ENCODE assay signal across 1 cellular context in genomic region chr11:64850979-64851567, GRCh38.
TF ChIP-seq lines count a peak whose summit lies in the region.

No MANE protein-coding gene starts in this region.

TF ChIP-seq in IMR-90, 13 proteins besides CTCF, POLR2A, EP300 and RAD21:
- TF ChIP-seq CEBPB (IDR thresholded peaks at IDR 0.05; ENCODE audit: low read depth, low read length) (no peak), SMC3 (IDR thresholded peaks at IDR 0.05; ENCODE audit: low read depth, low read length) (no peak), BHLHE40 (IDR thresholded peaks at IDR 0.05; ENCODE audit: low read depth, low read length) (no peak), RCOR1 (IDR thresholded peaks at IDR 0.05; ENCODE audit: insufficient replicate concordance, low read length) (no peak), MXI1 (IDR thresholded peaks at IDR 0.05; ENCODE audit: borderline replicate concordance, low read depth, low read length) (no peak), MAFK (IDR thresholded peaks at IDR 0.05; ENCODE audit: low read depth, low read length) (no peak), MAZ (IDR thresholded peaks at IDR 0.05; ENCODE audit: borderline replicate concordance, low read depth, low read length) (no peak), ELK1 (IDR thresholded peaks at IDR 0.05; ENCODE audit: borderline replicate concordance, low read depth, low read length) (no peak), RFX5 (IDR thresholded peaks at IDR 0.05; ENCODE audit: low read depth, low read length) (no peak), NFE2L2 (IDR thresholded peaks at IDR 0.05; ENCODE audit: low read depth, low read length) (no peak), FOS (IDR thresholded peaks at IDR 0.05; ENCODE audit: low read depth, low read length) (no peak), USF2 (IDR thresholded peaks at IDR 0.05; ENCODE audit: low read depth, low read length) (no peak), CHD1 (IDR thresholded peaks at IDR 0.05; ENCODE audit: low read depth, low read length) (no peak)
